In genomic region chr15:39801641-39802309, GRCh38 we compare ENCODE assay signal across 9 cellular contexts. TPM values are rescaled to one million over a fixed set of nuclear protein-coding genes. Genes with fewer than 3 reads are reported as not detected.
DNase-seq lines count a peak whose midpoint lies in the region; ATAC-seq and TF ChIP-seq lines count a peak whose summit lies in the region.
"Had no signal": no experiment of that assay in that cellular context is flagged by ENCODE, and none has a peak within 500 bp of the region (broad histone marks: within the 10 kb centered on the region; RNA-seq: fewer than 3 reads in every experiment).

No MANE protein-coding gene starts in this region.

- no peak overlapping the region for H3K4me3 Mint-ChIP-seq in natural killer cell treated with Interleukin-12 subunit alpha and Interleukin-12 subunit beta and Interleukin-15 and Interleukin-18, amount 100 ng/mL, for 72 hours
- H3K4me3 Mint-ChIP-seq in natural killer cell: no peak overlapping the region
- H3K4me3 Mint-ChIP-seq: activated naive CD8-positive, alpha-beta T cell had no signal

- peak; percentile 31 to 52 for ATAC-seq in natural killer cell treated with Interleukin-12 subunit alpha and Interleukin-12 subunit beta and Interleukin-15 and Interleukin-18, amount 100 ng/mL, for 72 hours
- ATAC-seq in natural killer cell (no peak), HG02885 (IDR thresholded peaks at IDR 0.05; ENCODE audit: poor library complexity, unreplicated experiment) (peak; percentile 80), left colon (peak; percentile 89)

- no peak overlapping the region for H3K27ac Mint-ChIP-seq in natural killer cell treated with Interleukin-12 subunit alpha and Interleukin-12 subunit beta and Interleukin-15 and Interleukin-18, amount 100 ng/mL, for 72 hours
- no peak overlapping the region for H3K27ac Mint-ChIP-seq in natural killer cell
- H3K27ac Mint-ChIP-seq: activated naive CD8-positive, alpha-beta T cell had no signal

- H3K4me1 Mint-ChIP-seq in natural killer cell treated with Interleukin-12 subunit alpha and Interleukin-12 subunit beta and Interleukin-15 and Interleukin-18, amount 100 ng/mL, for 72 hours (ENCODE audit: low read depth in 2 of 2): no peaks in the 10 kb centered on the region
- no peaks in the 10 kb centered on the region for H3K4me1 Mint-ChIP-seq in natural killer cell

- intact Hi-C loops in natural killer cell (cut with micrococcal nuclease) (no loop called here), left colon (cut with DNase I, micrococcal nuclease) (no loop called here)

- H3K36me3 Mint-ChIP-seq in natural killer cell treated with Interleukin-12 subunit alpha and Interleukin-12 subunit beta and Interleukin-15 and Interleukin-18, amount 100 ng/mL, for 72 hours: no peaks in the 10 kb centered on the region
- H3K36me3 Mint-ChIP-seq in natural killer cell: no peaks in the 10 kb centered on the region
- H3K36me3 Mint-ChIP-seq: activated naive CD8-positive, alpha-beta T cell had no signal

- TF ChIP-seq CTCF in natural killer cell (IDR thresholded peaks at IDR 0.05): no peak

- DNase-seq in natural killer cell treated with Interleukin-12 subunit alpha and Interleukin-12 subunit beta and Interleukin-15 and Interleukin-18, amount 100 ng/mL, for 72 hours (ENCODE audit: low spot score): no peak
- DNase-seq in natural killer cell: no peak
- peak; percentile 36 for DNase-seq in SW480 (ENCODE audit: low spot score)
- peak in 1 of 2 donors; percentile 43 for DNase-seq in left colon
- DNase-seq in NK-92 treated with Interleukin-12 subunit alpha and Interleukin-12 subunit beta, amount 100 ng/mL, for 24 hours (lab: John Stamatoyannopoulos, UW): no peak
- DNase-seq in NCI-H2107 (lab: John Stamatoyannopoulos, UW): no peak
- no peak for DNase-seq in occipital lobe (lab: John Stamatoyannopoulos, UW)

- peaks cover 19 to 25% of the 10 kb centered on the region in 2 donors for H3K27me3 Mint-ChIP-seq in natural killer cell treated with Interleukin-12 subunit alpha and Interleukin-12 subunit beta and Interleukin-15 and Interleukin-18, amount 100 ng/mL, for 72 hours
- H3K27me3 Mint-ChIP-seq in natural killer cell (ENCODE audit: low read depth in 2 of 2): peaks cover 17 to 55% of the 10 kb centered on the region in 2 donors

- H3K9me3 Mint-ChIP-seq in natural killer cell treated with Interleukin-12 subunit alpha and Interleukin-12 subunit beta and Interleukin-15 and Interleukin-18, amount 100 ng/mL, for 72 hours: no peaks in the 10 kb centered on the region
- H3K9me3 Mint-ChIP-seq in natural killer cell: no peaks in the 10 kb centered on the region

RNA-seq across cellular contexts. Expression of gene FSIP1, which starts 19.1 kb away (rescaled TPM):
- 1 to 10 TPM in 1 of 2 donors, under 1 TPM in 1; 0.31 to 1.5 TPM for total RNA-seq in natural killer cell treated with Interleukin-12 subunit alpha and Interleukin-12 subunit beta and Interleukin-15 and Interleukin-18, amount 100 ng/mL, for 72 hours
- total RNA-seq in natural killer cell: 1 to 10 TPM; 1.1 to 2.3 (median 1.8) TPM
- total RNA-seq in left colon: 1 to 10 TPM; 8.2 to 8.6 TPM
- 14.7 TPM for total RNA-seq in occipital lobe

Comparison
In these comparisons a context has a peak if more than half of its experiments do, and no peak if none do; other contexts are left out.
1. ATAC-seq: peak in natural killer cell treated with Interleukin-12 subunit alpha and Interleukin-12 subunit beta and Interleukin-15 and Interleukin-18, amount 100 ng/mL, for 72 hours (2 of 2), HG02885 (single experiment) and left colon (single experiment); none in natural killer cell (0 of 3).